Comparison of ENCODE assay signal across 8 cellular contexts in genomic region chr22:30386608-30386959, GRCh38. TPM values are rescaled to one million over a fixed set of nuclear protein-coding genes. Genes with fewer than 3 reads are reported as not detected.
DNase-seq lines count a peak whose midpoint lies in the region; ATAC-seq, FAIRE-seq and TF ChIP-seq lines count a peak whose summit lies in the region.

No MANE protein-coding gene starts in this region.

- TF ChIP-seq CTCF in GM23338 (conservative IDR thresholded peaks at IDR 0.05; ENCODE audit: low read depth in 2 of 2) = no peak
- no peak for TF ChIP-seq CTCF in WERI-Rb-1 (IDR thresholded peaks at IDR 0.05; ENCODE audit: low read depth, low read length)
- no peak for TF ChIP-seq CTCF in hepatocyte (IDR thresholded peaks at IDR 0.05; ENCODE audit: poor library complexity)
- no peak for TF ChIP-seq CTCF in D721Med (IDR thresholded peaks at IDR 0.05; ENCODE audit: insufficient read depth, missing control alignments)

- H3K79me2 ChIP-seq in GM23338 (replicated peaks; ENCODE audit: insufficient read depth) (no peaks in the 10 kb centered on the region), hepatocyte (peaks cover 3% of the 10 kb centered on the region)

- no peaks in the 10 kb centered on the region for H3F3A ChIP-seq in GM23338 (replicated peaks; ENCODE audit: low read depth)

- ATAC-seq in GM23338 (no peak), GM18517 (IDR thresholded peaks at IDR 0.05; ENCODE audit: unreplicated experiment) (no peak)

- H3K27ac Mint-ChIP-seq in GM23338 = peak overlapping the region; percentile 59; the same call in 1 of the 2 replicates

- H3K9me2 ChIP-seq in GM23338 (ENCODE audit: insufficient read depth) (no peaks in the 10 kb centered on the region), hepatocyte (replicated peaks; ENCODE audit: insufficient read depth) (no peaks in the 10 kb centered on the region)

- WGBS in hepatocyte (ENCODE audit: low lambda C conversion rate, missing lambda C conversion rate) = 41% methylated on average over 7 of the region's 10 CpGs

- peak overlapping the region; percentile 87 for H3K4me3 Mint-ChIP-seq in GM23338

- H3K9me3 ChIP-seq in WERI-Rb-1 (ENCODE audit: severe bottlenecking) = no peaks in the 10 kb centered on the region
- H3K9me3 ChIP-seq in hepatocyte (ENCODE audit: low read depth) = no peaks in the 10 kb centered on the region
- H3K9me3 ChIP-seq in skeletal muscle tissue (ENCODE audit: control insufficient read depth in 3 of 3, low read length in 3 of 3) = no peaks in the 10 kb centered on the region

- H2AFZ ChIP-seq in GM23338 = peak overlapping the region; percentile 91
- peak overlapping the region; percentile 51 for H2AFZ ChIP-seq in hepatocyte

- H4K20me1 ChIP-seq in GM23338 (replicated peaks; ENCODE audit: insufficient read depth) (no peaks in the 10 kb centered on the region), hepatocyte (ENCODE audit: insufficient read depth, poor library complexity, severe bottlenecking) (no peaks in the 10 kb centered on the region)

- H3K36me3 ChIP-seq in GM23338 (ENCODE audit: insufficient read depth) (no peaks in the 10 kb centered on the region), WERI-Rb-1 (0 out of 2 replicates have a peak, but pooled peaks cover 3% of the 10 kb centered on the region), hepatocyte (replicated peaks; ENCODE audit: insufficient read depth, low read depth) (no peaks in the 10 kb centered on the region), skeletal muscle tissue (ENCODE audit: control insufficient read depth in 3 of 3, insufficient read depth in 3 of 3, low read length in 3 of 3) (peaks cover 6 to 10% (median 9%) of the 10 kb centered on the region in 3 donors)

- peaks cover 16% of the 10 kb centered on the region for H3K9me3 Mint-ChIP-seq in GM23338

- peaks cover 12% of the 10 kb centered on the region for H3K4me1 Mint-ChIP-seq in GM23338

- peak overlapping the region; percentile 72 to 80 (median 76) for H3K9ac ChIP-seq in skeletal muscle tissue (ENCODE audit: low read depth in 1 of 3, low read length in 3 of 3)

- peaks cover 9% of the 10 kb centered on the region for H3K27me3 Mint-ChIP-seq in GM23338 (ENCODE audit: insufficient read depth, low read depth, poor library complexity)

- peaks cover 5% of the 10 kb centered on the region for H3K4me1 ChIP-seq in GM23338 (ENCODE audit: insufficient read depth)
- H3K4me1 ChIP-seq in hepatocyte (ENCODE audit: insufficient read depth) = peaks cover 8% of the 10 kb centered on the region
- H3K4me1 ChIP-seq in skeletal muscle tissue (ENCODE audit: control insufficient read depth in 3 of 3, insufficient read depth in 3 of 3, low read length in 3 of 3) = peaks cover 11% of the 10 kb centered on the region in 3 donors

- peak overlapping the region; percentile 90 for H3K4me2 ChIP-seq in GM23338
- peak overlapping the region; percentile 94 for H3K4me2 ChIP-seq in hepatocyte

- DNase-seq in GM23338 (ENCODE audit: low spot score) (no peak), WERI-Rb-1 (no peak), hepatocyte (ENCODE audit: low spot score) (no peak), D721Med (ENCODE audit: insufficient read length, low spot score) (no peak), GF-D8 (lab: John Stamatoyannopoulos, UW) (no peak)
- no peak for DNase-seq in stimulated activated CD4-positive, alpha-beta T cell treated with anti-CD3 and anti-CD28 coated beads, Interleukin-2, amount 100 ng/mL, for 48 hours

- peak overlapping the region; percentile 73 for H3K4me3 ChIP-seq in GM23338
- H3K4me3 ChIP-seq in WERI-Rb-1 (ENCODE audit: low read depth, low read length) = peak overlapping the region; percentile 53
- peak overlapping the region; percentile 76 for H3K4me3 ChIP-seq in hepatocyte
- peak overlapping the region; percentile 70 to 78 (median 78) for H3K4me3 ChIP-seq in skeletal muscle tissue (ENCODE audit: low read length in 3 of 3)

- no peak overlapping the region for H3K27ac ChIP-seq in GM23338 (ENCODE audit: low read depth)
- peak overlapping the region; percentile 70 for H3K27ac ChIP-seq in WERI-Rb-1
- no peak overlapping the region for H3K27ac ChIP-seq in hepatocyte
- H3K27ac ChIP-seq in skeletal muscle tissue (ENCODE audit: low read depth, low read length) = no peak overlapping the region

- FAIRE-seq in D721Med (lab: Jason Lieb, UNC) = no peak

- H3K36me3 Mint-ChIP-seq in GM23338 (ENCODE audit: low read depth) = peaks cover 10% of the 10 kb centered on the region

- no peaks in the 10 kb centered on the region for H3K27me3 ChIP-seq in GM23338 (ENCODE audit: insufficient read depth)
- H3K27me3 ChIP-seq in WERI-Rb-1 (ENCODE audit: insufficient read depth, low read depth, severe bottlenecking) = no peaks in the 10 kb centered on the region
- H3K27me3 ChIP-seq in hepatocyte = no peaks in the 10 kb centered on the region
- H3K27me3 ChIP-seq in skeletal muscle tissue (ENCODE audit: control insufficient read depth in 3 of 3, insufficient read depth in 3 of 3, low read length in 3 of 3) = peaks cover 0 to 2% (median 0%) of the 10 kb centered on the region in 3 donors

TF ChIP-seq in GM23338, 12 proteins besides CTCF, POLR2A, EP300 and RAD21 (continues in another document):
- no peak for TF ChIP-seq REST (IDR thresholded peaks at IDR 0.05; ENCODE audit: unreplicated experiment)
- TF ChIP-seq CREB1 (CRISPR knock-in tag; IDR thresholded peaks at IDR 0.05; ENCODE audit: low read depth) = no peak
- no peak for TF ChIP-seq ZNF331 (CRISPR knock-in tag; IDR thresholded peaks at IDR 0.05; ENCODE audit: low read depth)
- no peak for TF ChIP-seq ZNF114 (CRISPR knock-in tag; IDR thresholded peaks at IDR 0.05)
- TF ChIP-seq EZH2 (IDR thresholded peaks at IDR 0.05; ENCODE audit: low read depth, unreplicated experiment) = no peak
- TF ChIP-seq, protein P1, sequence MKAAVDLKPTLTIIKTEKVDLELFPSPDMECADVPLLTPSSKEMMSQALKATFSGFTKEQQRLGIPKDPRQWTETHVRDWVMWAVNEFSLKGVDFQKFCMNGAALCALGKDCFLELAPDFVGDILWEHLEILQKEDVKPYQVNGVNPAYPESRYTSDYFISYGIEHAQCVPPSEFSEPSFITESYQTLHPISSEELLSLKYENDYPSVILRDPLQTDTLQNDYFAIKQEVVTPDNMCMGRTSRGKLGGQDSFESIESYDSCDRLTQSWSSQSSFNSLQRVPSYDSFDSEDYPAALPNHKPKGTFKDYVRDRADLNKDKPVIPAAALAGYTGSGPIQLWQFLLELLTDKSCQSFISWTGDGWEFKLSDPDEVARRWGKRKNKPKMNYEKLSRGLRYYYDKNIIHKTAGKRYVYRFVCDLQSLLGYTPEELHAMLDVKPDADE (IDR thresholded peaks at IDR 0.05) = no peak
- TF ChIP-seq JUNB (IDR thresholded peaks at IDR 0.05; ENCODE audit: unreplicated experiment) = no peak
- no peak for TF ChIP-seq NANOG (IDR thresholded peaks at IDR 0.05; ENCODE audit: borderline replicate concordance)

RNA-seq across cellular contexts. Expression of gene RNF215, which starts 0.6 kb away (rescaled TPM):
- 12.4 and 13.9 TPM in 2 replicates for total RNA-seq in GM23338 (2014; rRNA removed; shearing (Covaris generic))
- polyA plus RNA-seq in GM23338 (2016; fragmentation: Nextera tagmentation; extraction: Ambion mirVana) (1.8 and 3.3 TPM in 2 replicates), hepatocyte (7.2 and 10.4 TPM in 2 replicates)
- total RNA-seq in hepatocyte (12.6 and 18.1 TPM in 2 replicates), skeletal muscle tissue (7.3 TPM)

RNA-seq across cellular contexts. Expression of gene SEC14L2, which starts 10.2 kb away (rescaled TPM):
- 2.1 and 4.2 TPM in 2 replicates for total RNA-seq in GM23338 (2014; rRNA removed; shearing (Covaris generic))
- polyA plus RNA-seq in GM23338 (2016; fragmentation: Nextera tagmentation; extraction: Ambion mirVana) (2.2 and 2.5 TPM in 2 replicates), hepatocyte (9.0 and 10.9 TPM in 2 replicates)
- total RNA-seq in hepatocyte (3.9 and 9.9 TPM in 2 replicates), skeletal muscle tissue (2.1 TPM)

RNA-seq across cellular contexts. Expression of gene CCDC157, which starts 29.8 kb away (rescaled TPM):
- 6.9 and 7.9 TPM in 2 replicates for total RNA-seq in GM23338 (2014; rRNA removed; shearing (Covaris generic))
- 3.7 and 3.8 TPM in 2 replicates for polyA plus RNA-seq in GM23338 (2016; fragmentation: Nextera tagmentation; extraction: Ambion mirVana)
- 4.1 and 5.3 TPM in 2 replicates for total RNA-seq in hepatocyte
- polyA plus RNA-seq in hepatocyte = 5.4 TPM in 2 replicates
- total RNA-seq in skeletal muscle tissue = 1.0 TPM

RNA-seq across cellular contexts. Expression of gene SF3A1, which starts 29.9 kb away (rescaled TPM):
- total RNA-seq in GM23338 (2014; rRNA removed; shearing (Covaris generic)) = 108 and 170 TPM in 2 replicates
- polyA plus RNA-seq in GM23338 (2016; fragmentation: Nextera tagmentation; extraction: Ambion mirVana) (93.4 and 107 TPM in 2 replicates), hepatocyte (82.5 and 84.6 TPM in 2 replicates)
- total RNA-seq in hepatocyte (45.8 and 48.6 TPM in 2 replicates), skeletal muscle tissue (18.8 TPM)

RNA-seq across cellular contexts. Expression of gene MTFP1, which starts 39.0 kb away (rescaled TPM):
- total RNA-seq in GM23338 (2014; rRNA removed; shearing (Covaris generic)) = 54.6 and 68.6 TPM in 2 replicates
- polyA plus RNA-seq in GM23338 (2016; fragmentation: Nextera tagmentation; extraction: Ambion mirVana) = 62.5 and 64.1 TPM in 2 replicates
- 10.3 and 16.3 TPM in 2 replicates for total RNA-seq in hepatocyte
- polyA plus RNA-seq in hepatocyte = 22.3 and 24.3 TPM in 2 replicates
- 6.8 TPM for total RNA-seq in skeletal muscle tissue
